In genomic region chr5:154288145-154288544, GRCh38 we compare ENCODE assay signal across 11 cellular contexts.
DNase-seq lines count a peak whose midpoint lies in the region; ATAC-seq and TF ChIP-seq lines count a peak whose summit lies in the region.
"Had no signal": no experiment of that assay in that cellular context is flagged by ENCODE, and none has a peak within 500 bp of the region (broad histone marks: within the 10 kb centered on the region; RNA-seq: fewer than 3 reads in every experiment).

No MANE protein-coding gene starts in this region.

- peak; percentile 70 for ATAC-seq in body of pancreas
- no peak for ATAC-seq in natural killer cell

- H3K27ac Mint-ChIP-seq in progenitor cell of endocrine pancreas = peak overlapping the region; percentile 84
- peak overlapping the region in 1 of 2 donors; percentile 40 for H3K27ac Mint-ChIP-seq in natural killer cell

- H3K9me3 Mint-ChIP-seq in progenitor cell of endocrine pancreas (ENCODE audit: low read depth) (no peaks in the 10 kb centered on the region), natural killer cell (no peaks in the 10 kb centered on the region)

- intact Hi-C loops in body of pancreas (cut with DNase I) = no loop called here
- intact Hi-C loops in left ventricle myocardium inferior (cut with micrococcal nuclease) = no loop called here
- intact Hi-C loops in natural killer cell (cut with micrococcal nuclease) = no loop called here

- TF ChIP-seq CTCF in C4-2B (conservative IDR thresholded peaks at IDR 0.05) = no peak
- no peak for TF ChIP-seq CTCF in body of pancreas (IDR thresholded peaks at IDR 0.05)
- no peak for TF ChIP-seq CTCF in left ventricle myocardium inferior (IDR thresholded peaks at IDR 0.05; ENCODE audit: borderline replicate concordance)
- no peak for TF ChIP-seq CTCF in progenitor cell of endocrine pancreas (IDR thresholded peaks at IDR 0.05; ENCODE audit: unreplicated experiment)
- no peak for TF ChIP-seq CTCF in natural killer cell (IDR thresholded peaks at IDR 0.05)

- no peaks in the 10 kb centered on the region for H3K36me3 Mint-ChIP-seq in progenitor cell of endocrine pancreas (ENCODE audit: insufficient read depth)
- H3K36me3 Mint-ChIP-seq in natural killer cell = no peaks in the 10 kb centered on the region

- TF ChIP-seq POLR2A in body of pancreas (IDR thresholded peaks at IDR 0.05) = no peak

- H3K27ac ChIP-seq in C4-2B (peak overlapping the region; percentile 43; the same call in 1 of the 2 replicates), body of pancreas (peak overlapping the region in 1 of 4 donors; percentile 48), left ventricle myocardium inferior (replicated peaks) (peak overlapping the region; percentile 54)
- H3K27ac ChIP-seq: SK-N-MC had no signal

- DNase-seq in body of pancreas (peak in 3 of 4 donors; percentile 12 to 41 (median 26)), left ventricle myocardium inferior (no peak), progenitor cell of endocrine pancreas (ENCODE audit: low spot score, unreplicated experiment) (peak; percentile 19), NCI-H2171 treated with DMSO at 0.1 percent for 48 hours (lab: John Stamatoyannopoulos, UW) (no peak), natural killer cell (no peak), HUDEP-2 (lab: John Stamatoyannopoulos, UW; ENCODE audit: unreplicated experiment in 76 of 76) (no peak)
- no peak for DNase-seq in activated CD4-positive, alpha-beta T cell treated with anti-CD3 and anti-CD28 coated beads, Interleukin-2, amount 50 U/mL, for 48 hours
- DNase-seq: CD4-positive, CD25-positive, alpha-beta regulatory T cell; NCI-H2227 treated with DMSO at 0.1 percent for 48 hours had no signal

- H3K4me3 Mint-ChIP-seq in progenitor cell of endocrine pancreas (ENCODE audit: low read depth) (peak overlapping the region; percentile 25), natural killer cell (no peak overlapping the region)
- H3K4me3 Mint-ChIP-seq: CD4-positive, CD25-positive, alpha-beta regulatory T cell had no signal

- H3K36me3 ChIP-seq in body of pancreas (replicated peaks in 1 of 2; ENCODE audit: insufficient read depth in 1 of 2, low read depth in 2 of 2) (no peaks in the 10 kb centered on the region), left ventricle myocardium inferior (no peaks in the 10 kb centered on the region)

- whole genome bisulfite sequencing in body of pancreas, 2 donors = 13 to 26% methylated on average over 2 of the region's 2 CpGs

- no peaks in the 10 kb centered on the region for H3K27me3 Mint-ChIP-seq in progenitor cell of endocrine pancreas
- no peaks in the 10 kb centered on the region for H3K27me3 Mint-ChIP-seq in natural killer cell (ENCODE audit: low read depth in 2 of 2)
- H3K27me3 Mint-ChIP-seq: CD4-positive, CD25-positive, alpha-beta regulatory T cell had no signal

- H3K9me3 ChIP-seq in body of pancreas = no peaks in the 10 kb centered on the region
- H3K9me3 ChIP-seq in left ventricle myocardium inferior (replicated peaks) = no peaks in the 10 kb centered on the region

- H3K4me1 ChIP-seq in body of pancreas = peaks cover 33% of the 10 kb centered on the region
- peaks cover 45% of the 10 kb centered on the region for H3K4me1 ChIP-seq in left ventricle myocardium inferior

- H3K27me3 ChIP-seq in body of pancreas (no peaks in the 10 kb centered on the region), left ventricle myocardium inferior (ENCODE audit: low read depth) (no peaks in the 10 kb centered on the region)

- H3K4me1 Mint-ChIP-seq in progenitor cell of endocrine pancreas (ENCODE audit: low read depth) (peaks cover 47% of the 10 kb centered on the region), natural killer cell (peaks cover 48 to 71% of the 10 kb centered on the region in 2 donors)

- H3K4me3 ChIP-seq in body of pancreas = no peak overlapping the region
- no peak overlapping the region for H3K4me3 ChIP-seq in left ventricle myocardium inferior
- H3K4me3 ChIP-seq: SK-N-MC had no signal

Comparison
In these comparisons a context has a peak if more than half of its experiments do, and no peak if none do; other contexts are left out.
1. DNase-seq: peak in body of pancreas (3 of 4) and progenitor cell of endocrine pancreas (single experiment); none in left ventricle myocardium inferior (single experiment), NCI-H2171 treated with DMSO at 0.1 percent for 48 hours (single experiment), activated CD4-positive, alpha-beta T cell treated with anti-CD3 and anti-CD28 coated beads, Interleukin-2, amount 50 U/mL, for 48 hours (0 of 2), natural killer cell (single experiment) and HUDEP-2 (0 of 76).